8 cellular contexts compared by ENCODE assay signal in the genomic region with DNA sequence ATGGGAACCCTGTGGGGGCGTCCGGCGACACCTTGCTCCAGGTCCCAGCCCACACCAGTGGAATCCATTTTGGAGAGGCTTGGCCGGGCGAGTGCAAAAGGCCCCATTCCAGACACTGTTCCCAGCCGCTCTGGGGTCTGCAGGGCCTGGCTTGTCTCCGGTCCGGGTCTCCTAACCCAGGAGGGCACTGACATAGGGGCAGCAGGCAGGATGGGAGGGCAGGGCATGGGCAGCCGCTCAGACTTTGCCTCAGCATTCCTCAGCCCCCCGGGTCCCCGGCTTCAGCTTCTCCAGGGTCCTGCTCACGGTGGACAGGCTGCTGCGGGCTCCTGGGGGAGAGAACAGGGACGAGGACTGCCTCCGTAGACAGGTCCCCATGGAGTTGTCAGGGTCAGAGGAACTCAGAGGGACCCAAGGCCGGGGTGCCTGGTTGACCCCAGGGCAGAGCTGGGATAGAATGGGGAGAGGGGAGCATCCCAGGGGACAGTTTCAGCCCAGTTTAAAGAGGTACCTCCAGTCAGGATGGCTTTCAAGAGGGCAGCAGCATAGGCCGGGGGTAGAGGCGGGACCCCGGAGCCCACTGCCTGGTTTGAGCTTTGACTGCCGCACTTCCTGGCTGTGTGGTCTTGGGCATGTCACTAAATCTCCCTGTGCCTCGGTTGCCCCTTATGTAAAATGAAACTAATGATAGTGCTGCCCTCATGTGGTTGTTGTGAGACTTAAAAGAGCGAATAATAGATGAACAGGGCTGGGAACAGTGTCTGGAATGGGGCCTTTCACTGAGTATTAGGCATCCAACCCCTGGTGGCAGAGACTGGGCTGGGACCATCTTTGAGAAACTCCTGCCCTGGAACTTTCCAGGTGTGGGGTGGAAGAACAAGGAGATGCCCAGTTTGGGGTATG. TPM values are rescaled to one million over a fixed set of nuclear protein-coding genes. Genes with fewer than 3 reads are reported as not detected.
A peak's percentile ranks its signal among the peaks of the same experiment; 100 is the strongest.
DNase-seq lines count a peak whose midpoint lies in the region; ATAC-seq and TF ChIP-seq lines count a peak whose summit lies in the region.

No MANE protein-coding gene starts in this region.

- peak; percentile 80 for DNase-seq in A673 (ENCODE audit: low spot score)
- DNase-seq in GM06990 (ENCODE audit: extremely low read depth, insufficient read length) = no peak
- DNase-seq in NCI-H82 (lab: John Stamatoyannopoulos, UW) = peak; percentile 81
- no peak for DNase-seq in central memory CD8-positive, alpha-beta T cell (ENCODE audit: low spot score in 2 of 2)
- DNase-seq in memory B cell (ENCODE audit: low spot score in 2 of 2) = no peak
- no peak for DNase-seq in NK-92 treated with Interleukin-12 subunit alpha and Interleukin-12 subunit beta, amount 100 ng/mL, for 24 hours (lab: John Stamatoyannopoulos, UW)
- no peak for DNase-seq in islet precursor cell
- no peak for DNase-seq in stimulated activated CD4-positive, alpha-beta T cell treated with anti-CD3 and anti-CD28 coated beads, Interleukin-4, amount 100 ng/mL, for 4 hours

- no peaks in the 10 kb centered on the region for H3K9me3 ChIP-seq in A673 (ENCODE audit: low read depth, low read length, poor library complexity, severe bottlenecking)

- H3K9me3 Mint-ChIP-seq in central memory CD8-positive, alpha-beta T cell = no peaks in the 10 kb centered on the region
- H3K9me3 Mint-ChIP-seq in memory B cell = no peaks in the 10 kb centered on the region

- no peak overlapping the region for H3K4me3 Mint-ChIP-seq in central memory CD8-positive, alpha-beta T cell
- H3K4me3 Mint-ChIP-seq in memory B cell = no peak overlapping the region

- no peak overlapping the region for H3K4me3 ChIP-seq in A673 (ENCODE audit: low read depth, low read length, poor library complexity, severe bottlenecking)
- H3K4me3 ChIP-seq in GM06990 (replicated peaks; ENCODE audit: low read depth, low read length) = no peak overlapping the region

- no peaks in the 10 kb centered on the region for H3K4me1 ChIP-seq in A673 (ENCODE audit: insufficient read depth, low read length, poor library complexity, severe bottlenecking)

- intact Hi-C loops in A673 (cut with micrococcal nuclease; ENCODE audit: unreplicated experiment) = loop anchor here (5.0 kb wide), 2 partner anchors 100 to 180 kb away; no protein-coding TSS in a partner anchor

- BruUV-seq in A673 (replicated peaks; lab: Mats Ljungman, UMichigan) = no TSS peak

- peaks cover 8% of the 10 kb centered on the region for H3K36me3 Mint-ChIP-seq in central memory CD8-positive, alpha-beta T cell (ENCODE audit: insufficient read depth)
- H3K36me3 Mint-ChIP-seq in memory B cell = no peaks in the 10 kb centered on the region

- H3K27ac Mint-ChIP-seq in central memory CD8-positive, alpha-beta T cell (ENCODE audit: low read depth) = peak overlapping the region; percentile 94
- no peak overlapping the region for H3K27ac Mint-ChIP-seq in memory B cell

- H3K36me3 ChIP-seq in A673 (ENCODE audit: insufficient read depth, low read length, poor library complexity, severe bottlenecking) (no peaks in the 10 kb centered on the region), GM06990 (ENCODE audit: control insufficient read depth, insufficient read depth, low read length) (no peaks in the 10 kb centered on the region)

- H3K27me3 Mint-ChIP-seq in central memory CD8-positive, alpha-beta T cell = peaks cover 45% of the 10 kb centered on the region
- peaks cover 39% of the 10 kb centered on the region for H3K27me3 Mint-ChIP-seq in memory B cell

- no peak for ATAC-seq in central memory CD8-positive, alpha-beta T cell (replicated peaks; ENCODE audit: extremely low read depth, poor library complexity, severe bottlenecking)
- peak; percentile 28 for ATAC-seq in memory B cell (ENCODE audit: low read depth)

- peaks cover 38% of the 10 kb centered on the region for H3K27me3 ChIP-seq in A673 (replicated peaks; ENCODE audit: insufficient read depth, low read depth, low read length, poor library complexity)
- H3K27me3 ChIP-seq in GM06990 (replicated peaks; ENCODE audit: control insufficient read depth, insufficient read depth, low read length) = peaks cover 7% of the 10 kb centered on the region

- no peak overlapping the region for H3K27ac ChIP-seq in A673 (ENCODE audit: low read depth, low read length, poor library complexity, severe bottlenecking)

- H3K4me1 Mint-ChIP-seq in central memory CD8-positive, alpha-beta T cell = peaks cover 12% of the 10 kb centered on the region
- H3K4me1 Mint-ChIP-seq in memory B cell = peaks cover 11% of the 10 kb centered on the region

- peak; percentile 74 for TF ChIP-seq CTCF in A673 (conservative IDR thresholded peaks at IDR 0.05; ENCODE audit: low read depth, low read length)
- TF ChIP-seq CTCF in GM06990 (IDR thresholded peaks at IDR 0.05; ENCODE audit: insufficient read depth, low read length, poor library complexity, severe bottlenecking) = peak; percentile 45

- POLR2A ChIA-PET in A673 (lab: Charles Lee; ENCODE audit: low non-redundant PET) = no interaction called here

- CTCF ChIA-PET in A673 (lab: Charles Lee) = interaction anchor here (0.9 to 1.1 kb wide), 4 partner anchors 18 to 105 kb away, joined by 3 to 4 read pairs (median 4); no protein-coding TSS in a partner anchor

RNA-seq across cellular contexts. Expression of gene KNCN, which starts 3.7 kb away (rescaled TPM):
- total RNA-seq in A673 (2021) = not detected in 2 replicates

RNA-seq across cellular contexts. Expression of gene MKNK1, which starts 56.3 kb away (rescaled TPM):
- total RNA-seq in A673 (2021) = 22.7 and 32.0 TPM in 2 replicates

RNA-seq across cellular contexts. Expression of gene DMBX1, which starts 58.1 kb away (rescaled TPM):
- 0.69 and 1.4 TPM in 2 replicates for total RNA-seq in A673 (2021)

Comparison
In these comparisons a context has a peak if more than half of its experiments do, and no peak if none do; other contexts are left out.
1. DNase-seq: peak in A673 (single experiment) and NCI-H82 (single experiment); none in GM06990 (single experiment), central memory CD8-positive, alpha-beta T cell (0 of 2), memory B cell (0 of 2), NK-92 treated with Interleukin-12 subunit alpha and Interleukin-12 subunit beta, amount 100 ng/mL, for 24 hours (single experiment), islet precursor cell (single experiment) and stimulated activated CD4-positive, alpha-beta T cell treated with anti-CD3 and anti-CD28 coated beads, Interleukin-4, amount 100 ng/mL, for 4 hours (0 of 2).